1 cellular context compared by ENCODE assay signal in genomic region chr22:40043793-40044101, GRCh38.
TF ChIP-seq lines count a peak whose summit lies in the region.

No MANE protein-coding gene starts in this region.

TF ChIP-seq in GM12878, 131 proteins besides CTCF, POLR2A, EP300 and RAD21 (continued from another document):
- TF ChIP-seq ZSCAN29 (IDR thresholded peaks at IDR 0.05) (0 out of 2 replicates have a peak, but pooled peaks have one; percentile 47), NR2F1 (conservative IDR thresholded peaks at IDR 0.05) (peak; percentile 83), EGR1 (IDR thresholded peaks at IDR 0.05; ENCODE audit: borderline replicate concordance in 1 of 2, low read depth in 2 of 2, low read length in 2 of 2) (no peak), NKRF (conservative IDR thresholded peaks at IDR 0.05) (0 out of 2 replicates have a peak, but pooled peaks have one; percentile 35), ZNF687 (IDR thresholded peaks at IDR 0.05) (peak; percentile 88), HDAC2 (IDR thresholded peaks at IDR 0.05) (no peak), MLLT1 (IDR thresholded peaks at IDR 0.05) (peak; percentile 75; the same call in 1 of the 2 replicates), ZNF592 (IDR thresholded peaks at IDR 0.05) (no peak)
